21 cellular contexts compared by ENCODE assay signal in genomic region chr3:190031887-190032752, GRCh38.
DNase-seq lines count a peak whose midpoint lies in the region; ATAC-seq and TF ChIP-seq lines count a peak whose summit lies in the region.
"Had no signal": no experiment of that assay in that cellular context is flagged by ENCODE, and none has a peak within 500 bp of the region (broad histone marks: within the 10 kb centered on the region; RNA-seq: fewer than 3 reads in every experiment).

No MANE protein-coding gene starts in this region.

- peaks cover 12% of the 10 kb centered on the region for H3K4me1 ChIP-seq in cardiac muscle cell (ENCODE audit: low read depth)
- H3K4me1 ChIP-seq in left lung = peaks cover 0 to 3% of the 10 kb centered on the region in 2 donors

- peaks cover 6% of the 10 kb centered on the region for H3K27me3 Mint-ChIP-seq in activated CD4-positive, alpha-beta memory T cell treated with anti-CD3 and anti-CD28 coated beads, Interleukin-2, amount 10 ng/mL, durations not matched to agents 7 days and 5 days

- ATAC-seq in left lung (peak; percentile 47), GM18517 (IDR thresholded peaks at IDR 0.05; ENCODE audit: unreplicated experiment) (no peak), HG03460 (IDR thresholded peaks at IDR 0.05; ENCODE audit: unreplicated experiment) (no peak)
- ATAC-seq: activated T-cell treated with anti-CD3 and anti-CD28 coated beads, Interleukin-2, amount 50 U/mL, for 4 hours; sciatic nerve had no signal

- H3K27ac ChIP-seq in cardiac muscle cell (peak overlapping the region; percentile 42), VCaP (peak overlapping the region; percentile 16), left lung (no peak overlapping the region)
- H3K27ac ChIP-seq: KMS-11, neutrophil had no signal

- H3K27me3 ChIP-seq in cardiac muscle cell (no peaks in the 10 kb centered on the region), left lung (no peaks in the 10 kb centered on the region)
- H3K27me3 ChIP-seq: neutrophil had no signal

- DNase-seq in cardiac muscle cell (ENCODE audit: low read depth in 1 of 2, low spot score in 1 of 2) (no peak), cardiac septum (ENCODE audit: low spot score) (no peak), left lung (no peak), DMS114 treated with DMSO at 0.1 percent for 48 hours (lab: John Stamatoyannopoulos, UW; ENCODE audit: unreplicated experiment) (no peak)
- DNase-seq in activated CD4-positive, alpha-beta memory T cell treated with anti-CD3 and anti-CD28 coated beads, Interleukin-2, amount 10 ng/mL, durations not matched to agents 7 days and 5 days = no peak
- DNase-seq: activated CD4-positive, alpha-beta T cell treated with anti-CD3 and anti-CD28 coated beads, Interleukin-2, amount 10 ng/mL, durations not matched to agents 7 days and 5 days; activated T-cell treated with anti-CD3 and anti-CD28 coated beads, Interleukin-2, amount 50 U/mL, for 4 hours; CD8-positive, alpha-beta memory T cell; foreskin melanocyte; GDM1; NCI-H1417 treated with DMSO at 0.1 percent for 48 hours; NCI-H345; SK-N-SH; stimulated activated CD4-positive, alpha-beta T cell treated with anti-CD3 and anti-CD28 coated beads, Interleukin-4, amount 100 ng/mL, for 24 hours had no signal

- POLR2A ChIA-PET in activated CD4-positive, alpha-beta memory T cell treated with anti-CD3 and anti-CD28 coated beads, Interleukin-2, amount 10 ng/mL, durations not matched to agents 7 days and 5 days (lab: Charles Lee) = no interaction called here

- intact Hi-C loops in cardiac septum (cut with DNase I) = no loop called here
- intact Hi-C loops in left lung (cut with DNase I) = no loop called here

- no peaks in the 10 kb centered on the region for H3K4me1 Mint-ChIP-seq in activated CD4-positive, alpha-beta memory T cell treated with anti-CD3 and anti-CD28 coated beads, Interleukin-2, amount 10 ng/mL, durations not matched to agents 7 days and 5 days
- H3K4me1 Mint-ChIP-seq: activated CD4-positive, alpha-beta T cell treated with anti-CD3 and anti-CD28 coated beads, Interleukin-2, amount 10 ng/mL, durations not matched to agents 7 days and 5 days; CD8-positive, alpha-beta memory T cell had no signal

- TF ChIP-seq CTCF in cardiac muscle cell (IDR thresholded peaks at IDR 0.05; ENCODE audit: low read depth, low read length) (no peak), VCaP (conservative IDR thresholded peaks at IDR 0.05) (no peak), left lung (IDR thresholded peaks at IDR 0.05) (no peak)

- no peak overlapping the region for H3K27ac Mint-ChIP-seq in activated CD4-positive, alpha-beta memory T cell treated with anti-CD3 and anti-CD28 coated beads, Interleukin-2, amount 10 ng/mL, durations not matched to agents 7 days and 5 days
- H3K27ac Mint-ChIP-seq: activated CD4-positive, alpha-beta T cell treated with anti-CD3 and anti-CD28 coated beads, Interleukin-2, amount 10 ng/mL, durations not matched to agents 7 days and 5 days; CD8-positive, alpha-beta memory T cell; endodermal cell had no signal

- H3K4me3 ChIP-seq in cardiac muscle cell = no peak overlapping the region
- no peak overlapping the region for H3K4me3 ChIP-seq in left lung

- CTCF ChIA-PET in activated CD4-positive, alpha-beta memory T cell treated with anti-CD3 and anti-CD28 coated beads, Interleukin-2, amount 10 ng/mL, durations not matched to agents 7 days and 5 days (lab: Charles Lee) = no interaction called here

- H3K9me3 Mint-ChIP-seq in activated CD4-positive, alpha-beta memory T cell treated with anti-CD3 and anti-CD28 coated beads, Interleukin-2, amount 10 ng/mL, durations not matched to agents 7 days and 5 days = no peaks in the 10 kb centered on the region
- H3K9me3 Mint-ChIP-seq: activated CD4-positive, alpha-beta T cell treated with anti-CD3 and anti-CD28 coated beads, Interleukin-2, amount 10 ng/mL, durations not matched to agents 7 days and 5 days; activated T-cell treated with anti-CD3 and anti-CD28 coated beads, Interleukin-2, amount 50 U/mL, for 4 hours; CD8-positive, alpha-beta memory T cell; endodermal cell had no signal

- no peaks in the 10 kb centered on the region for H3K36me3 ChIP-seq in cardiac muscle cell
- H3K36me3 ChIP-seq in left lung = no peaks in the 10 kb centered on the region
- H3K36me3 ChIP-seq: neutrophil had no signal

- H3K9me3 ChIP-seq in cardiac muscle cell (ENCODE audit: low read depth) = no peaks in the 10 kb centered on the region
- no peaks in the 10 kb centered on the region for H3K9me3 ChIP-seq in left lung
- H3K9me3 ChIP-seq: neutrophil, SK-N-SH had no signal

- no peaks in the 10 kb centered on the region for H3K36me3 Mint-ChIP-seq in activated CD4-positive, alpha-beta memory T cell treated with anti-CD3 and anti-CD28 coated beads, Interleukin-2, amount 10 ng/mL, durations not matched to agents 7 days and 5 days (ENCODE audit: low read depth)
- H3K36me3 Mint-ChIP-seq: CD8-positive, alpha-beta memory T cell had no signal

- H3K4me3 Mint-ChIP-seq in activated CD4-positive, alpha-beta memory T cell treated with anti-CD3 and anti-CD28 coated beads, Interleukin-2, amount 10 ng/mL, durations not matched to agents 7 days and 5 days = no peak overlapping the region
- H3K4me3 Mint-ChIP-seq: activated CD4-positive, alpha-beta T cell treated with anti-CD3 and anti-CD28 coated beads, Interleukin-2, amount 10 ng/mL, durations not matched to agents 7 days and 5 days; activated T-cell treated with anti-CD3 and anti-CD28 coated beads, Interleukin-2, amount 50 U/mL, for 4 hours; CD8-positive, alpha-beta memory T cell; endodermal cell had no signal

Comparison
In these comparisons a context has a peak if more than half of its experiments do, and no peak if none do; other contexts are left out.
1. H3K27ac ChIP-seq: peak in cardiac muscle cell (single experiment) and VCaP (single experiment); none in left lung (0 of 2).